Comparison of ENCODE assay signal across 1 cellular context in the genomic region with DNA sequence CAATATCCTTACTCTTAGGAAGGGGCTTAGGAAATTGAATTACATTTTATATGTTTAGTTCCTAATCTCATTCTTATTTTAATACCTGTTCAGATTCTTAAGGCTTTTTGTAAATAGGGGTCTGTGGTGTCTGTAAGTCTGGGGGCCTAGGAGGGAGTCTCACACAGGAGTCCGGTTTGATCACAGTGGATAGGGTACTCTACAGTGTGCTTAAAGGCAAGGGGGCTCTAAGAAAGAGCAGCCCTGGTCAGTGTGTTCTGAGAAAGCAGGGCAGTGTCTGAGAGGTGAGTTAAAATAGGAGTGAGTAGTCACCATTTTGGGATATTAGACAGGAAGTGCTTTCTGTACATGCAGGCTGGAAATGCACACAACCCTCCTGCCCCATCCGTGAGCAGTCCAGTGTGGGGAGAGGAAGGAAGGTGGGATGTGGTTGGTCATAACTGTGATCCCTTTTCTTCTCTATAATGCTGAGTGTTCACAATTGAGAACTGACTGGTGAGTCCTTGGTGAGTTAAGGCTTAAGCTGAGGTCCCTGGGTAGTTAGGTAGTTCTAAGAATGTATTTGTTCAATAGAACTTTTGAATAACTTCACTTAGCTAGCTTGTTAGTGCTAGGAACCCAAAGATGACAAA.
A peak's percentile ranks its signal among the peaks of the same experiment; 100 is the strongest.
TF ChIP-seq lines count a peak whose summit lies in the region.

No MANE protein-coding gene starts in this region.

TF ChIP-seq in K562, 482 proteins besides CTCF, POLR2A, EP300 and RAD21:
- TF ChIP-seq GATAD2A (IDR thresholded peaks at IDR 0.05) (no peak), ZNF239 (CRISPR knock-in tag; IDR thresholded peaks at IDR 0.05) (no peak), ZNF316 (IDR thresholded peaks at IDR 0.05) (peak; percentile 77), C11orf30 (IDR thresholded peaks at IDR 0.05; ENCODE audit: low read depth) (peak; percentile 62)
- TF ChIP-seq, protein P1, sequence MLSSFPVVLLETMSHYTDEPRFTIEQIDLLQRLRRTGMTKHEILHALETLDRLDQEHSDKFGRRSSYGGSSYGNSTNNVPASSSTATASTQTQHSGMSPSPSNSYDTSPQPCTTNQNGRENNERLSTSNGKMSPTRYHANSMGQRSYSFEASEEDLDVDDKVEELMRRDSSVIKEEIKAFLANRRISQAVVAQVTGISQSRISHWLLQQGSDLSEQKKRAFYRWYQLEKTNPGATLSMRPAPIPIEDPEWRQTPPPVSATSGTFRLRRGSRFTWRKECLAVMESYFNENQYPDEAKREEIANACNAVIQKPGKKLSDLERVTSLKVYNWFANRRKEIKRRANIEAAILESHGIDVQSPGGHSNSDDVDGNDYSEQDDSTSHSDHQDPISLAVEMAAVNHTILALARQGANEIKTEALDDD (IDR thresholded peaks at IDR 0.05) = 0 out of 2 replicates have a peak, but pooled peaks have one; percentile 31
